8 cellular contexts compared by ENCODE assay signal in genomic region chr16:4846901-4847773, GRCh38. TPM values are rescaled to one million over a fixed set of nuclear protein-coding genes. Genes with fewer than 3 reads are reported as not detected.
DNase-seq lines count a peak whose midpoint lies in the region; ATAC-seq and TF ChIP-seq lines count a peak whose summit lies in the region.

Gene GLYR1 (minus strand): TSS chr16:4847288. CDS start chr16:4847265, 23 bp downstream.
Gene UBN1 (plus strand): TSS chr16:4847481. CDS start chr16:4852918, 5,437 bp downstream.

- H3K27me3 Mint-ChIP-seq in natural killer cell treated with Interleukin-12 subunit alpha and Interleukin-12 subunit beta and Interleukin-15 and Interleukin-18, amount 100 ng/mL, for 72 hours = no peaks in the 10 kb centered on the region

- peak within 1 kb of the TSS; percentile 80 to 88 for H3K27ac Mint-ChIP-seq in natural killer cell treated with Interleukin-12 subunit alpha and Interleukin-12 subunit beta and Interleukin-15 and Interleukin-18, amount 100 ng/mL, for 72 hours

- H3K4me3 Mint-ChIP-seq in natural killer cell treated with Interleukin-12 subunit alpha and Interleukin-12 subunit beta and Interleukin-15 and Interleukin-18, amount 100 ng/mL, for 72 hours = peak within 1 kb of the TSS; percentile 99

- H3K9me3 ChIP-seq in RWPE2 (ENCODE audit: severe bottlenecking) = no peaks in the 10 kb centered on the region

- H3K9me3 Mint-ChIP-seq in natural killer cell treated with Interleukin-12 subunit alpha and Interleukin-12 subunit beta and Interleukin-15 and Interleukin-18, amount 100 ng/mL, for 72 hours = no peaks in the 10 kb centered on the region

- peaks cover 42% of the 10 kb centered on the region for H3K36me3 ChIP-seq in RWPE2 (ENCODE audit: low read depth)

- no peak for TF ChIP-seq CTCF in RWPE2 (IDR thresholded peaks at IDR 0.05; ENCODE audit: poor library complexity, severe bottlenecking)
- TF ChIP-seq CTCF in fibroblast of pulmonary artery (IDR thresholded peaks at IDR 0.05; ENCODE audit: low read length, missing control alignments) = no peak

- peak; percentile 96 for DNase-seq in EH (ENCODE audit: low read depth)
- peak; percentile 96 for DNase-seq in H4 (ENCODE audit: low spot score)
- peak; percentile 97 for DNase-seq in LoVo (ENCODE audit: low spot score)
- DNase-seq in RWPE2 (ENCODE audit: low spot score) = peak; percentile 99
- DNase-seq in activated T-helper 9 cell treated with anti-CD3 and anti-CD28 coated beads, Interleukin-2, amount 50 U/mL, for 16 hours (ENCODE audit: low read depth) = peak; percentile 100
- DNase-seq in fibroblast of pulmonary artery (ENCODE audit: low read depth) = peak; percentile 97
- peak; percentile 100 for DNase-seq in natural killer cell treated with Interleukin-12 subunit alpha and Interleukin-12 subunit beta and Interleukin-15 and Interleukin-18, amount 100 ng/mL, for 72 hours (ENCODE audit: low spot score)
- DNase-seq in stimulated activated naive CD8-positive, alpha-beta T cell treated with anti-CD3 and anti-CD28 coated beads, Interleukin-15, Interleukin-2, amounts not matched to agents 100 U/mL and 50 U/mL, for 24 hours = peak; percentile 100

- H3K36me3 Mint-ChIP-seq in natural killer cell treated with Interleukin-12 subunit alpha and Interleukin-12 subunit beta and Interleukin-15 and Interleukin-18, amount 100 ng/mL, for 72 hours = peaks cover 11% of the 10 kb centered on the region

- peak; percentile 85 for ATAC-seq in RWPE2 (ENCODE audit: low read depth)
- peak; percentile 95 to 97 for ATAC-seq in natural killer cell treated with Interleukin-12 subunit alpha and Interleukin-12 subunit beta and Interleukin-15 and Interleukin-18, amount 100 ng/mL, for 72 hours
- peak; percentile 95 for ATAC-seq in stimulated activated naive CD8-positive, alpha-beta T cell treated with anti-CD3 and anti-CD28 coated beads, Interleukin-15, Interleukin-2, amounts not matched to agents 100 U/mL and 50 U/mL, for 24 hours

- H3K27me3 ChIP-seq in RWPE2 (ENCODE audit: insufficient read depth, poor library complexity, severe bottlenecking) = no peaks in the 10 kb centered on the region

- peaks cover 43 to 44% of the 10 kb centered on the region in 2 donors for H3K4me1 Mint-ChIP-seq in natural killer cell treated with Interleukin-12 subunit alpha and Interleukin-12 subunit beta and Interleukin-15 and Interleukin-18, amount 100 ng/mL, for 72 hours (ENCODE audit: low read depth in 2 of 2)

- peaks cover 23% of the 10 kb centered on the region for H3K4me1 ChIP-seq in RWPE2 (ENCODE audit: insufficient read depth, poor library complexity, severe bottlenecking)

- H3K27ac ChIP-seq in RWPE2 (ENCODE audit: poor library complexity, severe bottlenecking) = peak within 1 kb of the TSS; percentile 81

- peak within 1 kb of the TSS; percentile 82 for H3K4me3 ChIP-seq in RWPE2 (ENCODE audit: severe bottlenecking)
- peak within 1 kb of the TSS; percentile 84 for H3K4me3 ChIP-seq in fibroblast of pulmonary artery (replicated peaks; ENCODE audit: low read depth, low read length)

RNA-seq across cellular contexts. Expression of gene GLYR1, which starts in this region (rescaled TPM):
- total RNA-seq in H4 (2014; rRNA removed; shearing (Covaris generic)) = 20.6 and 35.8 TPM in 2 replicates
- 100 to 1,000 TPM; 126 to 156 TPM for total RNA-seq in natural killer cell treated with Interleukin-12 subunit alpha and Interleukin-12 subunit beta and Interleukin-15 and Interleukin-18, amount 100 ng/mL, for 72 hours

RNA-seq across cellular contexts. Expression of gene UBN1, which starts in this region (rescaled TPM):
- total RNA-seq in H4 (2014; rRNA removed; shearing (Covaris generic)) = 12.7 and 14.5 TPM in 2 replicates
- 10 to 100 TPM; 43.8 to 55.9 TPM for total RNA-seq in natural killer cell treated with Interleukin-12 subunit alpha and Interleukin-12 subunit beta and Interleukin-15 and Interleukin-18, amount 100 ng/mL, for 72 hours

Comparison
In these comparisons a context has a peak if more than half of its experiments do, and no peak if none do; other contexts are left out.
1. Peak in every context shown above with its lines: DNase-seq, ATAC-seq, H3K4me3 ChIP-seq and H3K27ac ChIP-seq.